Comparison of ENCODE assay signal across 19 cellular contexts in genomic region chr10:73088304-73088703, GRCh38. TPM values are rescaled to one million over a fixed set of nuclear protein-coding genes. Genes with fewer than 3 reads are reported as not detected.
A peak's percentile ranks its signal among the peaks of the same experiment; 100 is the strongest.
DNase-seq lines count a peak whose midpoint lies in the region; ATAC-seq and TF ChIP-seq lines count a peak whose summit lies in the region.
"Had no signal": no experiment of that assay in that cellular context is flagged by ENCODE, and none has a peak within 500 bp of the region (broad histone marks: within the 10 kb centered on the region; RNA-seq: fewer than 3 reads in every experiment).

No MANE protein-coding gene starts in this region.

- no peaks in the 10 kb centered on the region for H3K27me3 ChIP-seq in right lobe of liver

- H3K36me3 Mint-ChIP-seq in activated T-helper 1 cell treated with anti-CD3 and anti-CD28 coated beads, Interleukin-12 subunit alpha, Interleukin-12 subunit beta, Interleukin-2, Interleukin-4 antibody, amounts not matched to agents 30 ng/mL and 10 ng/mL and 1 ng/mL, durations not matched to agents 14 hours and 24 hours and 36 hours (ENCODE audit: low read depth) = peaks cover 14% of the 10 kb centered on the region

- H3K4me3 ChIP-seq in right lobe of liver = no peak overlapping the region

- H3K9me3 ChIP-seq in right lobe of liver = no peaks in the 10 kb centered on the region

- intact Hi-C loops in activated T-helper 1 cell treated with anti-CD3 and anti-CD28 coated beads, Interleukin-12 subunit alpha, Interleukin-12 subunit beta, Interleukin-2, Interleukin-4 antibody, amounts not matched to agents 30 ng/mL and 10 ng/mL and 1 ng/mL, durations not matched to agents 14 hours and 24 hours and 36 hours (cut with micrococcal nuclease) = no loop called here
- intact Hi-C loops in right lobe of liver (cut with DNase I) = no loop called here

- H3K27ac ChIP-seq in C4-2B (peak overlapping the region; percentile 84; the same call in 1 of the 2 replicates), right lobe of liver (peak overlapping the region in 1 of 3 donors; percentile 60)
- H3K27ac ChIP-seq: parathyroid adenoma had no signal

- H3K36me3 ChIP-seq in right lobe of liver = no peaks in the 10 kb centered on the region

- TF ChIP-seq CTCF in C4-2B (conservative IDR thresholded peaks at IDR 0.05) (no peak), right lobe of liver (IDR thresholded peaks at IDR 0.05) (no peak)

- ATAC-seq in GM19035 (IDR thresholded peaks at IDR 0.05; ENCODE audit: unreplicated experiment) (peak; percentile 47), right lobe of liver (peak; percentile 19 to 37 (median 27)), GM21619 (IDR thresholded peaks at IDR 0.05; ENCODE audit: unreplicated experiment) (no peak), GM18861 (IDR thresholded peaks at IDR 0.05; ENCODE audit: unreplicated experiment) (no peak), GM21423 (IDR thresholded peaks at IDR 0.05; ENCODE audit: unreplicated experiment) (no peak)
- ATAC-seq: activated CD4-positive, alpha-beta T cell treated with anti-CD3 and anti-CD28 coated beads for 36 hours; activated CD8-positive, alpha-beta memory T cell treated with anti-CD3 and anti-CD28 coated beads, Interleukin-2, amount 10 ng/mL, durations not matched to agents 7 days and 5 days had no signal

- H3K9me3 Mint-ChIP-seq in activated T-helper 1 cell treated with anti-CD3 and anti-CD28 coated beads, Interleukin-12 subunit alpha, Interleukin-12 subunit beta, Interleukin-2, Interleukin-4 antibody, amounts not matched to agents 30 ng/mL and 10 ng/mL and 1 ng/mL, durations not matched to agents 14 hours and 24 hours and 36 hours = no peaks in the 10 kb centered on the region
- H3K9me3 Mint-ChIP-seq: CD4-positive, alpha-beta memory T cell; memory B cell had no signal

- H3K27me3 Mint-ChIP-seq in activated T-helper 1 cell treated with anti-CD3 and anti-CD28 coated beads, Interleukin-12 subunit alpha, Interleukin-12 subunit beta, Interleukin-2, Interleukin-4 antibody, amounts not matched to agents 30 ng/mL and 10 ng/mL and 1 ng/mL, durations not matched to agents 14 hours and 24 hours and 36 hours (ENCODE audit: insufficient read depth) = no peaks in the 10 kb centered on the region
- H3K27me3 Mint-ChIP-seq: activated CD4-positive, alpha-beta T cell treated with anti-CD3 and anti-CD28 coated beads for 36 hours; activated CD8-positive, alpha-beta memory T cell treated with anti-CD3 and anti-CD28 coated beads, Interleukin-2, amount 10 ng/mL, durations not matched to agents 7 days and 5 days; CD4-positive, alpha-beta memory T cell; memory B cell had no signal

- no peak for TF ChIP-seq POLR2A in right lobe of liver (IDR thresholded peaks at IDR 0.05)

- peak overlapping the region; percentile 6 for H3K27ac Mint-ChIP-seq in activated T-helper 1 cell treated with anti-CD3 and anti-CD28 coated beads, Interleukin-12 subunit alpha, Interleukin-12 subunit beta, Interleukin-2, Interleukin-4 antibody, amounts not matched to agents 30 ng/mL and 10 ng/mL and 1 ng/mL, durations not matched to agents 14 hours and 24 hours and 36 hours
- H3K27ac Mint-ChIP-seq: activated CD4-positive, alpha-beta T cell treated with anti-CD3 and anti-CD28 coated beads for 36 hours; activated CD8-positive, alpha-beta memory T cell treated with anti-CD3 and anti-CD28 coated beads, Interleukin-2, amount 10 ng/mL, durations not matched to agents 7 days and 5 days; CD4-positive, alpha-beta memory T cell; memory B cell had no signal

- no peak for DNase-seq in activated T-helper 1 cell treated with anti-CD3 and anti-CD28 coated beads, Interleukin-12 subunit alpha, Interleukin-12 subunit beta, Interleukin-2, Interleukin-4 antibody, amounts not matched to agents 30 ng/mL and 10 ng/mL and 1 ng/mL, durations not matched to agents 14 hours and 24 hours and 36 hours (ENCODE audit: low spot score)
- DNase-seq in right lobe of liver = no peak
- no peak for DNase-seq in inferior parietal cortex (ENCODE audit: extremely low spot score)
- DNase-seq: activated CD4-positive, alpha-beta T cell treated with anti-CD3 and anti-CD28 coated beads for 36 hours; activated CD8-positive, alpha-beta memory T cell treated with anti-CD3 and anti-CD28 coated beads, Interleukin-2, amount 10 ng/mL, durations not matched to agents 7 days and 5 days; activated effector memory CD4-positive, alpha-beta T cell treated with Interleukin-2 at 50 U/mL for 16 hours; caudate nucleus; CD4-positive, alpha-beta memory T cell; GF-D8; hypothalamus; NCI-H69; Right ventricle myocardium superior had no signal

- peaks cover 0 to 57% (median 8%) of the 10 kb centered on the region in 4 donors for H3K4me1 ChIP-seq in right lobe of liver
- H3K4me1 ChIP-seq: parathyroid adenoma had no signal

- H3K4me3 Mint-ChIP-seq in activated T-helper 1 cell treated with anti-CD3 and anti-CD28 coated beads, Interleukin-12 subunit alpha, Interleukin-12 subunit beta, Interleukin-2, Interleukin-4 antibody, amounts not matched to agents 30 ng/mL and 10 ng/mL and 1 ng/mL, durations not matched to agents 14 hours and 24 hours and 36 hours = no peak overlapping the region
- H3K4me3 Mint-ChIP-seq: activated CD4-positive, alpha-beta T cell treated with anti-CD3 and anti-CD28 coated beads for 36 hours; activated CD8-positive, alpha-beta memory T cell treated with anti-CD3 and anti-CD28 coated beads, Interleukin-2, amount 10 ng/mL, durations not matched to agents 7 days and 5 days; memory B cell had no signal

- peaks cover 43% of the 10 kb centered on the region for H3K4me1 Mint-ChIP-seq in activated T-helper 1 cell treated with anti-CD3 and anti-CD28 coated beads, Interleukin-12 subunit alpha, Interleukin-12 subunit beta, Interleukin-2, Interleukin-4 antibody, amounts not matched to agents 30 ng/mL and 10 ng/mL and 1 ng/mL, durations not matched to agents 14 hours and 24 hours and 36 hours (ENCODE audit: low read depth)

RNA-seq across cellular contexts. Expression of gene P4HA1, which starts 8.4 kb away (rescaled TPM):
- total RNA-seq in activated T-helper 1 cell treated with anti-CD3 and anti-CD28 coated beads, Interleukin-12 subunit alpha, Interleukin-12 subunit beta, Interleukin-2, Interleukin-4 antibody, amounts not matched to agents 30 ng/mL and 10 ng/mL and 1 ng/mL, durations not matched to agents 14 hours and 24 hours and 36 hours = 52.8 and 54.5 TPM in 2 replicates
- 10 to 100 TPM in 5 of 6 experiments, 1 to 10 TPM in 1; 6.2 to 67.8 (median 26.2) TPM for total RNA-seq in right lobe of liver

RNA-seq across cellular contexts. Expression of gene NUDT13, which starts 22.0 kb away (rescaled TPM):
- total RNA-seq in activated T-helper 1 cell treated with anti-CD3 and anti-CD28 coated beads, Interleukin-12 subunit alpha, Interleukin-12 subunit beta, Interleukin-2, Interleukin-4 antibody, amounts not matched to agents 30 ng/mL and 10 ng/mL and 1 ng/mL, durations not matched to agents 14 hours and 24 hours and 36 hours = 0.81 and 0.83 TPM in 2 replicates
- total RNA-seq in right lobe of liver = 1 to 10 TPM; 1.8 to 4.2 (median 2.1) TPM

Comparison
In these comparisons a context has a peak if more than half of its experiments do, and no peak if none do; other contexts are left out.
1. ATAC-seq: peak in GM19035 (single experiment) and right lobe of liver (4 of 4); none in GM21619 (single experiment), GM18861 (single experiment) and GM21423 (single experiment).